Comparison of ENCODE assay signal across 16 cellular contexts in genomic region chr11:74744277-74744676, GRCh38. TPM values are rescaled to one million over a fixed set of nuclear protein-coding genes. Genes with fewer than 3 reads are reported as not detected.
DNase-seq lines count a peak whose midpoint lies in the region; ATAC-seq, FAIRE-seq and TF ChIP-seq lines count a peak whose summit lies in the region.
"Had no signal": no experiment of that assay in that cellular context is flagged by ENCODE, and none has a peak within 500 bp of the region (broad histone marks: within the 10 kb centered on the region; RNA-seq: fewer than 3 reads in every experiment).

No MANE protein-coding gene starts in this region.

- WGBS in pancreas, 2 donors = 63 to 79% methylated on average over 4 of the region's 4 CpGs

- intact Hi-C loops in pancreas (cut with DNase I) = no loop called here

- no peak overlapping the region for H3K27ac ChIP-seq in pancreas
- H3K27ac ChIP-seq: BLaER1 treated with 17β-estradiol and CSF1 and Interleukin-3, amounts not matched to agents 10 nM and 100 nM had no signal

- no peaks in the 10 kb centered on the region for H3K9me3 ChIP-seq in pancreas

- H3K4me3 ChIP-seq in pancreas = no peak overlapping the region
- H3K4me3 ChIP-seq: BLaER1 treated with 17β-estradiol and CSF1 and Interleukin-3, amounts not matched to agents 10 nM and 100 nM had no signal

- FAIRE-seq in pancreas (lab: Jason Lieb, UNC) = no peak

- CTCF ChIA-PET in activated CD8-positive, alpha-beta memory T cell treated with anti-CD3 and anti-CD28 coated beads, Interleukin-2, amount 10 ng/mL, durations not matched to agents 7 days and 5 days (lab: Charles Lee) = interaction anchor here (1.1 kb wide), 1 partner anchor 42 kb away, joined by 6 read pairs; no protein-coding TSS in a partner anchor

- no peaks in the 10 kb centered on the region for H3K27me3 ChIP-seq in pancreas
- H3K27me3 ChIP-seq: BLaER1 treated with 17β-estradiol and CSF1 and Interleukin-3, amounts not matched to agents 10 nM and 100 nM had no signal

- DNase-seq in activated CD8-positive, alpha-beta memory T cell treated with anti-CD3 and anti-CD28 coated beads, Interleukin-2, amount 10 ng/mL, durations not matched to agents 7 days and 5 days = peak; percentile 32
- no peak for DNase-seq in activated CD8-positive, alpha-beta memory T cell treated with anti-CD3 and anti-CD28 coated beads, Interleukin-2, amount 50 U/mL, for 4 hours
- DNase-seq in dermis blood vessel endothelial cell (peak; percentile 48), lung microvascular endothelial cell (ENCODE audit: low read depth in 2 of 2) (peak; percentile 48 to 61), NCI-H2107 (lab: John Stamatoyannopoulos, UW) (no peak), pancreas (no peak)
- DNase-seq: ACHN; CD4-positive, CD25-positive, alpha-beta regulatory T cell; DND-41; KG1 had no signal

- no peaks in the 10 kb centered on the region for H3K9me3 Mint-ChIP-seq in activated CD8-positive, alpha-beta memory T cell treated with anti-CD3 and anti-CD28 coated beads, Interleukin-2, amount 10 ng/mL, durations not matched to agents 7 days and 5 days (ENCODE audit: low read depth)
- H3K9me3 Mint-ChIP-seq: CD4-positive, CD25-positive, alpha-beta regulatory T cell had no signal

- H3K27me3 Mint-ChIP-seq in activated CD8-positive, alpha-beta memory T cell treated with anti-CD3 and anti-CD28 coated beads, Interleukin-2, amount 10 ng/mL, durations not matched to agents 7 days and 5 days = peaks cover 4% of the 10 kb centered on the region
- H3K27me3 Mint-ChIP-seq: IgD-negative memory B cell had no signal

- no peak for TF ChIP-seq CTCF in pancreas (IDR thresholded peaks at IDR 0.05)

- H3K4me1 ChIP-seq in pancreas = peaks cover 0 to 5% (median 4%) of the 10 kb centered on the region in 3 donors

- no peak for ATAC-seq in activated CD8-positive, alpha-beta memory T cell treated with anti-CD3 and anti-CD28 coated beads, Interleukin-2, amount 10 ng/mL, durations not matched to agents 7 days and 5 days
- ATAC-seq in HG03469 (IDR thresholded peaks at IDR 0.05; ENCODE audit: unreplicated experiment) (no peak), pancreas (no peak)
- ATAC-seq: HCT116 had no signal

- H3K27ac Mint-ChIP-seq in activated CD8-positive, alpha-beta memory T cell treated with anti-CD3 and anti-CD28 coated beads, Interleukin-2, amount 10 ng/mL, durations not matched to agents 7 days and 5 days = no peak overlapping the region
- H3K27ac Mint-ChIP-seq: IgD-negative memory B cell had no signal

- H3K4me1 Mint-ChIP-seq in activated CD8-positive, alpha-beta memory T cell treated with anti-CD3 and anti-CD28 coated beads, Interleukin-2, amount 10 ng/mL, durations not matched to agents 7 days and 5 days = peaks cover 15% of the 10 kb centered on the region

- no peak overlapping the region for H3K4me3 Mint-ChIP-seq in activated CD8-positive, alpha-beta memory T cell treated with anti-CD3 and anti-CD28 coated beads, Interleukin-2, amount 10 ng/mL, durations not matched to agents 7 days and 5 days
- H3K4me3 Mint-ChIP-seq: IgD-negative memory B cell had no signal

- no peaks in the 10 kb centered on the region for H3K36me3 ChIP-seq in pancreas
- H3K36me3 ChIP-seq: BLaER1 treated with 17β-estradiol and CSF1 and Interleukin-3, amounts not matched to agents 10 nM and 100 nM had no signal

- H3K36me3 Mint-ChIP-seq in activated CD8-positive, alpha-beta memory T cell treated with anti-CD3 and anti-CD28 coated beads, Interleukin-2, amount 10 ng/mL, durations not matched to agents 7 days and 5 days = no peaks in the 10 kb centered on the region
- H3K36me3 Mint-ChIP-seq: CD4-positive, CD25-positive, alpha-beta regulatory T cell; IgD-negative memory B cell had no signal

RNA-seq across cellular contexts. Expression of gene RNF169, which starts 4.4 kb away (rescaled TPM):
- 10 to 100 TPM; 17.2 to 17.3 TPM for total RNA-seq in activated CD8-positive, alpha-beta memory T cell treated with anti-CD3 and anti-CD28 coated beads, Interleukin-2, amount 10 ng/mL, durations not matched to agents 7 days and 5 days
- total RNA-seq in dermis blood vessel endothelial cell (27.6 and 36.2 TPM in 2 replicates), lung microvascular endothelial cell (11.7 and 12.4 TPM in 2 replicates), pancreas (10 to 100 TPM in 1 of 6 donors, 1 to 10 TPM in 5; 6.7 to 12.0 (median 7.5) TPM)
- polyA plus RNA-seq in pancreas = 1 to 10 TPM; 2.3 to 3.5 TPM

RNA-seq across cellular contexts. Expression of gene CHRDL2, which starts 13.1 kb away (rescaled TPM):
- total RNA-seq in activated CD8-positive, alpha-beta memory T cell treated with anti-CD3 and anti-CD28 coated beads, Interleukin-2, amount 10 ng/mL, durations not matched to agents 7 days and 5 days = not detected
- total RNA-seq in dermis blood vessel endothelial cell (1.9 TPM in 1 of 2 replicates, not detected in the other), lung microvascular endothelial cell (0.65 TPM in 1 of 2 replicates, not detected in the other), pancreas (1 to 10 TPM in 2 of 6 donors, under 1 TPM in 3, not detected in 1; 0.72 to 6.9 (median 0.82) TPM)
- 1 to 10 TPM; 2.0 to 3.8 TPM for polyA plus RNA-seq in pancreas
- total RNA-seq: A172; CD4-positive, CD25-positive, alpha-beta regulatory T cell; H4 had no signal
- polyA plus RNA-seq: CD4-positive, CD25-positive, alpha-beta regulatory T cell; IgD-negative memory B cell had no signal

Comparison
In these comparisons a context has a peak if more than half of its experiments do, and no peak if none do; other contexts are left out.
1. DNase-seq: peak in activated CD8-positive, alpha-beta memory T cell treated with anti-CD3 and anti-CD28 coated beads, Interleukin-2, amount 10 ng/mL, durations not matched to agents 7 days and 5 days (single experiment), dermis blood vessel endothelial cell (single experiment) and lung microvascular endothelial cell (2 of 2); none in activated CD8-positive, alpha-beta memory T cell treated with anti-CD3 and anti-CD28 coated beads, Interleukin-2, amount 50 U/mL, for 4 hours (single experiment), NCI-H2107 (single experiment) and pancreas (0 of 6).